Comparison of ENCODE assay signal across 25 cellular contexts in genomic region chr4:41006141-41006540, GRCh38.
"Had no signal": no experiment of that assay in that cellular context is flagged by ENCODE, and none has a peak within 500 bp of the region (broad histone marks: within the 10 kb centered on the region; RNA-seq: fewer than 3 reads in every experiment).

No MANE protein-coding gene starts in this region.

- H3K27me3 Mint-ChIP-seq: activated CD4-positive, alpha-beta T cell treated with anti-CD3 and anti-CD28 coated beads, Interleukin-2, amount 10 ng/mL, durations not matched to agents 24 days and 14 days; activated naive CD8-positive, alpha-beta T cell treated with anti-CD3 and anti-CD28 coated beads, Interleukin-2, amount 50 U/mL, for 24 hours; activated T-cell treated with anti-CD3 and anti-CD28 coated beads, Interleukin-2, amount 50 U/mL, for 24 hours; dendritic cell treated with granulocyte-macrophage colony-stimulating factor and Interleukin-4, amounts not matched to agents 40 ng/mL and 50 ng/mL, for 4 days; stimulated activated naive CD8-positive, alpha-beta T cell treated with anti-CD3 and anti-CD28 coated beads, Interleukin-15, Interleukin-2, amounts not matched to agents 100 ng/mL and 50 ng/mL, for 24 hours had no signal

- H3K27me3 ChIP-seq: gastrocnemius medialis, left lung, neural progenitor cell, right atrium auricular region, transverse colon, uterus had no signal

- H3K4me1 Mint-ChIP-seq: activated CD4-positive, alpha-beta T cell treated with anti-CD3 and anti-CD28 coated beads, Interleukin-2, amount 10 ng/mL, durations not matched to agents 24 days and 14 days; activated naive CD8-positive, alpha-beta T cell treated with anti-CD3 and anti-CD28 coated beads, Interleukin-2, amount 50 U/mL, for 24 hours; memory B cell; naive B cell; neural progenitor cell had no signal

- H3K27ac ChIP-seq: gastrocnemius medialis, left lung, neural progenitor cell, prostate gland, right atrium auricular region, transverse colon, uterus had no signal

- H3K4me1 ChIP-seq: gastrocnemius medialis, left lung, neural progenitor cell, prostate gland, right atrium auricular region, transverse colon, uterus had no signal

- H2AFZ ChIP-seq: neural progenitor cell had no signal

- H3K9me3 Mint-ChIP-seq: activated CD4-positive, alpha-beta T cell treated with anti-CD3 and anti-CD28 coated beads, Interleukin-2, amount 10 ng/mL, durations not matched to agents 24 days and 14 days; activated CD8-positive, alpha-beta T cell treated with anti-CD3 and anti-CD28 coated beads for 36 hours; activated naive CD4-positive, alpha-beta T cell treated with anti-CD3 and anti-CD28 coated beads for 36 hours; activated naive CD8-positive, alpha-beta T cell treated with anti-CD3 and anti-CD28 coated beads, Interleukin-2, amount 50 U/mL, for 24 hours; activated T-cell treated with anti-CD3 and anti-CD28 coated beads, Interleukin-2, amount 50 U/mL, for 24 hours; activated T-helper 2 cell treated with anti-CD3 and anti-CD28 coated beads, Interferon-gamma antibody, Interleukin-2, Interleukin-4, amounts not matched to agents 10 μg/mL and 5 μg/mL and 100 μg/mL, durations not matched to agents 14 hours and 24 hours and 36 hours; dendritic cell treated with granulocyte-macrophage colony-stimulating factor and Interleukin-4, amounts not matched to agents 40 ng/mL and 50 ng/mL, for 4 days; neural progenitor cell; stimulated activated naive CD8-positive, alpha-beta T cell treated with anti-CD3 and anti-CD28 coated beads, Interleukin-15, Interleukin-2, amounts not matched to agents 100 ng/mL and 50 ng/mL, for 24 hours had no signal

- H3K4me2 ChIP-seq: neural progenitor cell had no signal

- H3K36me3 ChIP-seq: gastrocnemius medialis, left lung, neural progenitor cell, prostate gland, right atrium auricular region, transverse colon, uterus had no signal

- ATAC-seq: activated CD8-positive, alpha-beta T cell treated with anti-CD3 and anti-CD28 coated beads for 36 hours; activated naive CD8-positive, alpha-beta T cell treated with anti-CD3 and anti-CD28 coated beads, Interleukin-2, amount 50 U/mL, for 24 hours; gastrocnemius medialis; left lung; mucosa of descending colon had no signal

- H3K9me3 ChIP-seq: gastrocnemius medialis, prostate gland, transverse colon, uterus had no signal

- H3K36me3 Mint-ChIP-seq: memory B cell, naive B cell, neural progenitor cell had no signal

- H3K27ac Mint-ChIP-seq: activated CD4-positive, alpha-beta T cell treated with anti-CD3 and anti-CD28 coated beads, Interleukin-2, amount 10 ng/mL, durations not matched to agents 24 days and 14 days; activated CD8-positive, alpha-beta T cell treated with anti-CD3 and anti-CD28 coated beads for 36 hours; activated naive CD4-positive, alpha-beta T cell treated with anti-CD3 and anti-CD28 coated beads for 36 hours; activated naive CD8-positive, alpha-beta T cell treated with anti-CD3 and anti-CD28 coated beads, Interleukin-2, amount 50 U/mL, for 24 hours; activated T-cell treated with anti-CD3 and anti-CD28 coated beads, Interleukin-2, amount 50 U/mL, for 24 hours; activated T-helper 2 cell treated with anti-CD3 and anti-CD28 coated beads, Interferon-gamma antibody, Interleukin-2, Interleukin-4, amounts not matched to agents 10 μg/mL and 5 μg/mL and 100 μg/mL, durations not matched to agents 14 hours and 24 hours and 36 hours; dendritic cell treated with granulocyte-macrophage colony-stimulating factor and Interleukin-4, amounts not matched to agents 40 ng/mL and 50 ng/mL, for 4 days; memory B cell; naive B cell; neural progenitor cell; stimulated activated naive CD8-positive, alpha-beta T cell treated with anti-CD3 and anti-CD28 coated beads, Interleukin-15, Interleukin-2, amounts not matched to agents 100 ng/mL and 50 ng/mL, for 24 hours had no signal

- DNase-seq: activated CD4-positive, alpha-beta T cell treated with anti-CD3 and anti-CD28 coated beads, Interleukin-2, amount 10 ng/mL, durations not matched to agents 24 days and 14 days; activated CD4-positive, CD25-positive, alpha-beta regulatory T cell; activated CD8-positive, alpha-beta T cell treated with anti-CD3 and anti-CD28 coated beads for 36 hours; activated naive CD4-positive, alpha-beta T cell treated with anti-CD3 and anti-CD28 coated beads for 36 hours; activated naive CD8-positive, alpha-beta T cell treated with anti-CD3 and anti-CD28 coated beads, Interleukin-2, amount 50 U/mL, for 24 hours; activated T-cell treated with anti-CD3 and anti-CD28 coated beads, Interleukin-2, amount 50 U/mL, for 24 hours; aorta; effector memory CD4-positive, alpha-beta T cell; gastrocnemius medialis; head of caudate nucleus; left lung; mucosa of descending colon; naive B cell; stimulated activated CD4-positive, alpha-beta T cell treated with anti-CD3 and anti-CD28 coated beads, Interleukin-15, amount 100 ng/mL, for 24 hours; stimulated activated CD4-positive, alpha-beta T cell treated with anti-CD3 and anti-CD28 coated beads, Interleukin-2, amount 100 ng/mL, for 48 hours; T1000; transverse colon; uterus had no signal

- H3K9ac ChIP-seq: neural progenitor cell had no signal

- H3K4me3 Mint-ChIP-seq: activated CD4-positive, alpha-beta T cell treated with anti-CD3 and anti-CD28 coated beads, Interleukin-2, amount 10 ng/mL, durations not matched to agents 24 days and 14 days; activated CD8-positive, alpha-beta T cell treated with anti-CD3 and anti-CD28 coated beads for 36 hours; activated naive CD4-positive, alpha-beta T cell treated with anti-CD3 and anti-CD28 coated beads for 36 hours; activated naive CD8-positive, alpha-beta T cell treated with anti-CD3 and anti-CD28 coated beads, Interleukin-2, amount 50 U/mL, for 24 hours; activated T-cell treated with anti-CD3 and anti-CD28 coated beads, Interleukin-2, amount 50 U/mL, for 24 hours; dendritic cell treated with granulocyte-macrophage colony-stimulating factor and Interleukin-4, amounts not matched to agents 40 ng/mL and 50 ng/mL, for 4 days; memory B cell; naive B cell; neural progenitor cell; stimulated activated naive CD8-positive, alpha-beta T cell treated with anti-CD3 and anti-CD28 coated beads, Interleukin-15, Interleukin-2, amounts not matched to agents 100 ng/mL and 50 ng/mL, for 24 hours had no signal

- H3K4me3 ChIP-seq: gastrocnemius medialis, left lung, mucosa of descending colon, neural progenitor cell, prostate gland, right atrium auricular region, transverse colon, uterus had no signal
